In the genomic region with DNA sequence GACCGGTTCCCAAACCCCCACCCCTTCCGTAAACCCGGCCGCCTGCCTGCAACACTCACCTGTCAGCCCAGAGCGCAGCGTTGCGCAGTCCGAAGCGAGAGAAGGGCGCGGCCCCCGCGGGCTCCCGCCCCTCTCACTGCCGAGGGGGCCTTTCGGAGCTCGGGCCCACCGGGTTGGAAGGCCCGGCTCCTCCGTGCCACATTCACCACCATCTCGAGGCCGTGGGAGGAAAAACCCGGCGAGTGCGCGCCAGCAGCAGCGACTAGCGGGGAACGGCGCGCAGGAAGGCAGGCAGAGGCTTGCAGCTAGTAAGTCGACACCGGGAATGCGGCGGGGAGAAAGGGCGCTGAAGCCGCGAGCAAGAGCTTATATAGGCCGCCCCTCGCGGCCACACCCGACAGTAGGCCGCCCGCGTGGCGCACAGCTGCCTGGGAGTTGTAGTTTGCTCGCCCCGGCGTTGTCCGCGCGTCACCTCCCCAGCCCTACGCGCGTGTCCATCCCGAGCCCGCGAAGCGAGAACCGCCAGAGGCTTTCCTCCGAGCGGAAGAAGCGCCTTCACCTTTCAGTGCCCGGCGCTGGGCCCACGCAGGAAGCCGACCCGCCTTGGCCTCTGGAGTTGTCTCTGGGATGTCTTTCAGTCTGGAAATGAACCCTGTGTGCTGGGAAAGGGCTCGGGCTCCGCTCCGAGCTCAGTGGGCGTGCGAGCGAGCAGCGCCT, we compare ENCODE assay signal across 1 cellular context.
TF ChIP-seq lines count a peak whose summit lies in the region.

No MANE protein-coding gene starts in this region.

TF ChIP-seq in H1, 55 proteins besides CTCF, POLR2A, EP300 and RAD21:
- TF ChIP-seq TEAD4 (IDR thresholded peaks at IDR 0.05; ENCODE audit: low read depth, low read length) (peak; percentile 75), MAFK (IDR thresholded peaks at IDR 0.05; ENCODE audit: low read depth, low read length) (no peak), SIX5 (IDR thresholded peaks at IDR 0.05; ENCODE audit: low read depth, low read length) (peak; percentile 78), CTBP2 (IDR thresholded peaks at IDR 0.05; ENCODE audit: borderline replicate concordance, insufficient read depth, insufficient read length, low read length) (no peak), TBP (IDR thresholded peaks at IDR 0.05; ENCODE audit: low read depth, low read length) (peak; percentile 99), RXRA (IDR thresholded peaks at IDR 0.05; ENCODE audit: insufficient read depth, low read depth, low read length) (no peak), SUZ12 (IDR thresholded peaks at IDR 0.05; ENCODE audit: low read length) (no peak), TCF12 (IDR thresholded peaks at IDR 0.05; ENCODE audit: low read depth, low read length) (0 out of 2 replicates have a peak, but pooled peaks have one; percentile 19), KDM1A (IDR thresholded peaks at IDR 0.05; ENCODE audit: borderline replicate concordance, low read length) (no peak), JUN (IDR thresholded peaks at IDR 0.05; ENCODE audit: low read depth, low read length) (no peak), SIRT6 (IDR thresholded peaks at IDR 0.05; ENCODE audit: low read length) (no peak), TAF1 (IDR thresholded peaks at IDR 0.05; ENCODE audit: low read depth, low read length) (peak; percentile 100), CHD1 (IDR thresholded peaks at IDR 0.05; ENCODE audit: low read depth, low read length) (no peak), NRF1 (IDR thresholded peaks at IDR 0.05; ENCODE audit: low read depth, low read length) (no peak; the same call in 1 of the 2 replicates), EZH2 (IDR thresholded peaks at IDR 0.05; ENCODE audit: low read depth, low read length, severe bottlenecking) (no peak), HDAC6 (IDR thresholded peaks at IDR 0.05; ENCODE audit: low read depth, low read length) (no peak), SP4 (IDR thresholded peaks at IDR 0.05; ENCODE audit: low read length) (no peak), SIN3A (conservative IDR thresholded peaks at IDR 0.05 in 1 of 2, IDR thresholded peaks at IDR 0.05 in 1 of 2; ENCODE audit: low read depth in 1 of 2, low read length in 2 of 2) (peak; percentile 72 to 90; a peak in 2 of 4 replicates), YY1 (IDR thresholded peaks at IDR 0.05; ENCODE audit: low read depth, low read length) (0 out of 2 replicates have a peak, but pooled peaks have one; percentile 26), TAF7 (optimal IDR thresholded peaks at IDR 0.05; ENCODE audit: borderline replicate concordance, low read depth, low read length) (peak; percentile 99), RFX5 (IDR thresholded peaks at IDR 0.05; ENCODE audit: borderline replicate concordance, low read depth, low read length) (no peak), CHD2 (IDR thresholded peaks at IDR 0.05; ENCODE audit: low read length) (0 out of 2 replicates have a peak, but pooled peaks have one; percentile 43), POLR2AphosphoS5 (IDR thresholded peaks at IDR 0.05; ENCODE audit: low read depth, low read length) (peak; percentile 99), NANOG (IDR thresholded peaks at IDR 0.05; ENCODE audit: insufficient read depth, low read depth, low read length, poor library complexity, severe bottlenecking) (no peak), GTF2F1 (IDR thresholded peaks at IDR 0.05; ENCODE audit: borderline replicate concordance, low read depth, low read length) (peak; percentile 98), ASH2L (IDR thresholded peaks at IDR 0.05; ENCODE audit: low read length) (peak; percentile 58), ZNF274 (IDR thresholded peaks at IDR 0.05; ENCODE audit: borderline replicate concordance, extremely low read depth, low read length) (no peak), BACH1 (IDR thresholded peaks at IDR 0.05; ENCODE audit: low read length) (no peak; the same call in 1 of the 2 replicates), BRCA1 (IDR thresholded peaks at IDR 0.05; ENCODE audit: low read depth, low read length) (no peak), CBX5 (IDR thresholded peaks at IDR 0.05; ENCODE audit: low read depth, low read length) (no peak), RBBP5 (IDR thresholded peaks at IDR 0.05; ENCODE audit: borderline replicate concordance, low read depth, low read length) (no peak), JUND (IDR thresholded peaks at IDR 0.05; ENCODE audit: low read length) (peak; percentile 24; the same call in 1 of the 2 replicates), HDAC2 (IDR thresholded peaks at IDR 0.05; ENCODE audit: borderline replicate concordance in 1 of 2, low read depth in 2 of 2, low read length in 2 of 2) (peak in 1 of 2 experiments; percentile 20; a peak in 1 of 4 replicates), SRF (IDR thresholded peaks at IDR 0.05; ENCODE audit: low read depth, low read length) (no peak), EGR1 (IDR thresholded peaks at IDR 0.05; ENCODE audit: borderline replicate concordance, low read depth, low read length) (no peak), SP1 (IDR thresholded peaks at IDR 0.05; ENCODE audit: low read depth, low read length) (peak; percentile 77), SP2 (IDR thresholded peaks at IDR 0.05; ENCODE audit: low read length) (no peak), KDM5A (IDR thresholded peaks at IDR 0.05; ENCODE audit: low read length) (no peak), KDM4A (IDR thresholded peaks at IDR 0.05; ENCODE audit: low read depth, low read length, severe bottlenecking) (peak; percentile 80), POU5F1 (IDR thresholded peaks at IDR 0.05; ENCODE audit: low read depth, low read length) (no peak), FOSL1 (IDR thresholded peaks at IDR 0.05; ENCODE audit: insufficient read depth, low read depth, low read length) (no peak), CREB1 (IDR thresholded peaks at IDR 0.05) (peak; percentile 82), RNF2 (IDR thresholded peaks at IDR 0.05; ENCODE audit: borderline replicate concordance, low read depth, low read length, missing control alignments, poor library complexity, severe bottlenecking) (no peak), GABPA (IDR thresholded peaks at IDR 0.05; ENCODE audit: borderline replicate concordance, insufficient read depth, low read length) (no peak), CBX8 (IDR thresholded peaks at IDR 0.05; ENCODE audit: borderline replicate concordance, low read depth, low read length) (no peak), CEBPB (IDR thresholded peaks at IDR 0.05; ENCODE audit: low read depth, low read length) (no peak), BCL11A (IDR thresholded peaks at IDR 0.05; ENCODE audit: low read depth in 2 of 2, low read length in 2 of 2) (no peak), PHF8 (conservative IDR thresholded peaks at IDR 0.05; ENCODE audit: low read depth, low read length) (peak; percentile 95), SAP30 (IDR thresholded peaks at IDR 0.05; ENCODE audit: insufficient read depth, insufficient replicate concordance, low read length) (no peak)
- TF ChIP-seq, protein P1, sequence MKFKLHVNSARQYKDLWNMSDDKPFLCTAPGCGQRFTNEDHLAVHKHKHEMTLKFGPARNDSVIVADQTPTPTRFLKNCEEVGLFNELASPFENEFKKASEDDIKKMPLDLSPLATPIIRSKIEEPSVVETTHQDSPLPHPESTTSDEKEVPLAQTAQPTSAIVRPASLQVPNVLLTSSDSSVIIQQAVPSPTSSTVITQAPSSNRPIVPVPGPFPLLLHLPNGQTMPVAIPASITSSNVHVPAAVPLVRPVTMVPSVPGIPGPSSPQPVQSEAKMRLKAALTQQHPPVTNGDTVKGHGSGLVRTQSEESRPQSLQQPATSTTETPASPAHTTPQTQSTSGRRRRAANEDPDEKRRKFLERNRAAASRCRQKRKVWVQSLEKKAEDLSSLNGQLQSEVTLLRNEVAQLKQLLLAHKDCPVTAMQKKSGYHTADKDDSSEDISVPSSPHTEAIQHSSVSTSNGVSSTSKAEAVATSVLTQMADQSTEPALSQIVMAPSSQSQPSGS (IDR thresholded peaks at IDR 0.05; ENCODE audit: low read length) = no peak
- TF ChIP-seq, protein P2, sequence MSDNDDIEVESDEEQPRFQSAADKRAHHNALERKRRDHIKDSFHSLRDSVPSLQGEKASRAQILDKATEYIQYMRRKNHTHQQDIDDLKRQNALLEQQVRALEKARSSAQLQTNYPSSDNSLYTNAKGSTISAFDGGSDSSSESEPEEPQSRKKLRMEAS (IDR thresholded peaks at IDR 0.05) = peak; percentile 72
- TF ChIP-seq, protein P3, sequence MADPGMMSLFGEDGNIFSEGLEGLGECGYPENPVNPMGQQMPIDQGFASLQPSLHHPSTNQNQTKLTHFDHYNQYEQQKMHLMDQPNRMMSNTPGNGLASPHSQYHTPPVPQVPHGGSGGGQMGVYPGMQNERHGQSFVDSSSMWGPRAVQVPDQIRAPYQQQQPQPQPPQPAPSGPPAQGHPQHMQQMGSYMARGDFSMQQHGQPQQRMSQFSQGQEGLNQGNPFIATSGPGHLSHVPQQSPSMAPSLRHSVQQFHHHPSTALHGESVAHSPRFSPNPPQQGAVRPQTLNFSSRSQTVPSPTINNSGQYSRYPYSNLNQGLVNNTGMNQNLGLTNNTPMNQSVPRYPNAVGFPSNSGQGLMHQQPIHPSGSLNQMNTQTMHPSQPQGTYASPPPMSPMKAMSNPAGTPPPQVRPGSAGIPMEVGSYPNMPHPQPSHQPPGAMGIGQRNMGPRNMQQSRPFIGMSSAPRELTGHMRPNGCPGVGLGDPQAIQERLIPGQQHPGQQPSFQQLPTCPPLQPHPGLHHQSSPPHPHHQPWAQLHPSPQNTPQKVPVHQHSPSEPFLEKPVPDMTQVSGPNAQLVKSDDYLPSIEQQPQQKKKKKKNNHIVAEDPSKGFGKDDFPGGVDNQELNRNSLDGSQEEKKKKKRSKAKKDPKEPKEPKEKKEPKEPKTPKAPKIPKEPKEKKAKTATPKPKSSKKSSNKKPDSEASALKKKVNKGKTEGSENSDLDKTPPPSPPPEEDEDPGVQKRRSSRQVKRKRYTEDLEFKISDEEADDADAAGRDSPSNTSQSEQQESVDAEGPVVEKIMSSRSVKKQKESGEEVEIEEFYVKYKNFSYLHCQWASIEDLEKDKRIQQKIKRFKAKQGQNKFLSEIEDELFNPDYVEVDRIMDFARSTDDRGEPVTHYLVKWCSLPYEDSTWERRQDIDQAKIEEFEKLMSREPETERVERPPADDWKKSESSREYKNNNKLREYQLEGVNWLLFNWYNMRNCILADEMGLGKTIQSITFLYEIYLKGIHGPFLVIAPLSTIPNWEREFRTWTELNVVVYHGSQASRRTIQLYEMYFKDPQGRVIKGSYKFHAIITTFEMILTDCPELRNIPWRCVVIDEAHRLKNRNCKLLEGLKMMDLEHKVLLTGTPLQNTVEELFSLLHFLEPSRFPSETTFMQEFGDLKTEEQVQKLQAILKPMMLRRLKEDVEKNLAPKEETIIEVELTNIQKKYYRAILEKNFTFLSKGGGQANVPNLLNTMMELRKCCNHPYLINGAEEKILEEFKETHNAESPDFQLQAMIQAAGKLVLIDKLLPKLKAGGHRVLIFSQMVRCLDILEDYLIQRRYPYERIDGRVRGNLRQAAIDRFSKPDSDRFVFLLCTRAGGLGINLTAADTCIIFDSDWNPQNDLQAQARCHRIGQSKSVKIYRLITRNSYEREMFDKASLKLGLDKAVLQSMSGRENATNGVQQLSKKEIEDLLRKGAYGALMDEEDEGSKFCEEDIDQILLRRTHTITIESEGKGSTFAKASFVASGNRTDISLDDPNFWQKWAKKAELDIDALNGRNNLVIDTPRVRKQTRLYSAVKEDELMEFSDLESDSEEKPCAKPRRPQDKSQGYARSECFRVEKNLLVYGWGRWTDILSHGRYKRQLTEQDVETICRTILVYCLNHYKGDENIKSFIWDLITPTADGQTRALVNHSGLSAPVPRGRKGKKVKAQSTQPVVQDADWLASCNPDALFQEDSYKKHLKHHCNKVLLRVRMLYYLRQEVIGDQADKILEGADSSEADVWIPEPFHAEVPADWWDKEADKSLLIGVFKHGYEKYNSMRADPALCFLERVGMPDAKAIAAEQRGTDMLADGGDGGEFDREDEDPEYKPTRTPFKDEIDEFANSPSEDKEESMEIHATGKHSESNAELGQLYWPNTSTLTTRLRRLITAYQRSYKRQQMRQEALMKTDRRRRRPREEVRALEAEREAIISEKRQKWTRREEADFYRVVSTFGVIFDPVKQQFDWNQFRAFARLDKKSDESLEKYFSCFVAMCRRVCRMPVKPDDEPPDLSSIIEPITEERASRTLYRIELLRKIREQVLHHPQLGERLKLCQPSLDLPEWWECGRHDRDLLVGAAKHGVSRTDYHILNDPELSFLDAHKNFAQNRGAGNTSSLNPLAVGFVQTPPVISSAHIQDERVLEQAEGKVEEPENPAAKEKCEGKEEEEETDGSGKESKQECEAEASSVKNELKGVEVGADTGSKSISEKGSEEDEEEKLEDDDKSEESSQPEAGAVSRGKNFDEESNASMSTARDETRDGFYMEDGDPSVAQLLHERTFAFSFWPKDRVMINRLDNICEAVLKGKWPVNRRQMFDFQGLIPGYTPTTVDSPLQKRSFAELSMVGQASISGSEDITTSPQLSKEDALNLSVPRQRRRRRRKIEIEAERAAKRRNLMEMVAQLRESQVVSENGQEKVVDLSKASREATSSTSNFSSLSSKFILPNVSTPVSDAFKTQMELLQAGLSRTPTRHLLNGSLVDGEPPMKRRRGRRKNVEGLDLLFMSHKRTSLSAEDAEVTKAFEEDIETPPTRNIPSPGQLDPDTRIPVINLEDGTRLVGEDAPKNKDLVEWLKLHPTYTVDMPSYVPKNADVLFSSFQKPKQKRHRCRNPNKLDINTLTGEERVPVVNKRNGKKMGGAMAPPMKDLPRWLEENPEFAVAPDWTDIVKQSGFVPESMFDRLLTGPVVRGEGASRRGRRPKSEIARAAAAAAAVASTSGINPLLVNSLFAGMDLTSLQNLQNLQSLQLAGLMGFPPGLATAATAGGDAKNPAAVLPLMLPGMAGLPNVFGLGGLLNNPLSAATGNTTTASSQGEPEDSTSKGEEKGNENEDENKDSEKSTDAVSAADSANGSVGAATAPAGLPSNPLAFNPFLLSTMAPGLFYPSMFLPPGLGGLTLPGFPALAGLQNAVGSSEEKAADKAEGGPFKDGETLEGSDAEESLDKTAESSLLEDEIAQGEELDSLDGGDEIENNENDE (IDR thresholded peaks at IDR 0.05; ENCODE audit: insufficient replicate concordance, low read length) = no peak
- TF ChIP-seq, protein P4, sequence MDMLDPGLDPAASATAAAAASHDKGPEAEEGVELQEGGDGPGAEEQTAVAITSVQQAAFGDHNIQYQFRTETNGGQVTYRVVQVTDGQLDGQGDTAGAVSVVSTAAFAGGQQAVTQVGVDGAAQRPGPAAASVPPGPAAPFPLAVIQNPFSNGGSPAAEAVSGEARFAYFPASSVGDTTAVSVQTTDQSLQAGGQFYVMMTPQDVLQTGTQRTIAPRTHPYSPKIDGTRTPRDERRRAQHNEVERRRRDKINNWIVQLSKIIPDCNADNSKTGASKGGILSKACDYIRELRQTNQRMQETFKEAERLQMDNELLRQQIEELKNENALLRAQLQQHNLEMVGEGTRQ (IDR thresholded peaks at IDR 0.05; ENCODE audit: low read length) = no peak; the same call in 1 of the 2 replicates
- TF ChIP-seq, protein P5, sequence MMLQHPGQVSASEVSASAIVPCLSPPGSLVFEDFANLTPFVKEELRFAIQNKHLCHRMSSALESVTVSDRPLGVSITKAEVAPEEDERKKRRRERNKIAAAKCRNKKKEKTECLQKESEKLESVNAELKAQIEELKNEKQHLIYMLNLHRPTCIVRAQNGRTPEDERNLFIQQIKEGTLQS (IDR thresholded peaks at IDR 0.05; ENCODE audit: insufficient read depth, low read depth, low read length) = no peak
- TF ChIP-seq, protein P6, sequence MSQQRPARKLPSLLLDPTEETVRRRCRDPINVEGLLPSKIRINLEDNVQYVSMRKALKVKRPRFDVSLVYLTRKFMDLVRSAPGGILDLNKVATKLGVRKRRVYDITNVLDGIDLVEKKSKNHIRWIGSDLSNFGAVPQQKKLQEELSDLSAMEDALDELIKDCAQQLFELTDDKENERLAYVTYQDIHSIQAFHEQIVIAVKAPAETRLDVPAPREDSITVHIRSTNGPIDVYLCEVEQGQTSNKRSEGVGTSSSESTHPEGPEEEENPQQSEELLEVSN (IDR thresholded peaks at IDR 0.05) = peak; percentile 53; the same call in 1 of the 2 replicates
TF ChIP-seq in H1: peak in this region for 20.
